In the genomic region with DNA sequence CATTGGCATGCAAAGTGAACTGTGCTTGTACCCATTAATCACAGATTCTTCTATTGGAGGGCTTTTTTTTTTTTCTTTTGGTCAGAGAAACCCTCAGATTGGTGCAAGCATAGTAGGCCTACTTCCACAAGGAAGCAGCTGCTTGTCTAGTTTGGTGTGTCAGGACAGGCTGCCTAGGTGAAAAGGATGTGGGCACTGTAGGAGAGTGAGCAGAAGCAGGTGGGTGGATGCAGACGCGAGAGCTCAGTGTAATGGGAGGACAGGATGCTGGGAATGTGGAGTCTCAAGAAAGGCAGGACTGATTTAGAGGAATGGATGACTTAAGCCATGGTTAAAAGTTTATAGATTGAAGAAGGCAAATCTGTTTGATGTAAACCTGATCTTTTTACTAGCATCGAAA, we compare ENCODE assay signal across 1 cellular context.
TF ChIP-seq lines count a peak whose summit lies in the region.

No MANE protein-coding gene starts in this region.

TF ChIP-seq in HEK293, 187 proteins besides CTCF, POLR2A, EP300 and RAD21 (continued from another document):
- TF ChIP-seq TCF7L2 (IDR thresholded peaks at IDR 0.05; ENCODE audit: borderline replicate concordance, low read depth, low read length) = no peak
